1 cellular context compared by ENCODE assay signal in the genomic region with DNA sequence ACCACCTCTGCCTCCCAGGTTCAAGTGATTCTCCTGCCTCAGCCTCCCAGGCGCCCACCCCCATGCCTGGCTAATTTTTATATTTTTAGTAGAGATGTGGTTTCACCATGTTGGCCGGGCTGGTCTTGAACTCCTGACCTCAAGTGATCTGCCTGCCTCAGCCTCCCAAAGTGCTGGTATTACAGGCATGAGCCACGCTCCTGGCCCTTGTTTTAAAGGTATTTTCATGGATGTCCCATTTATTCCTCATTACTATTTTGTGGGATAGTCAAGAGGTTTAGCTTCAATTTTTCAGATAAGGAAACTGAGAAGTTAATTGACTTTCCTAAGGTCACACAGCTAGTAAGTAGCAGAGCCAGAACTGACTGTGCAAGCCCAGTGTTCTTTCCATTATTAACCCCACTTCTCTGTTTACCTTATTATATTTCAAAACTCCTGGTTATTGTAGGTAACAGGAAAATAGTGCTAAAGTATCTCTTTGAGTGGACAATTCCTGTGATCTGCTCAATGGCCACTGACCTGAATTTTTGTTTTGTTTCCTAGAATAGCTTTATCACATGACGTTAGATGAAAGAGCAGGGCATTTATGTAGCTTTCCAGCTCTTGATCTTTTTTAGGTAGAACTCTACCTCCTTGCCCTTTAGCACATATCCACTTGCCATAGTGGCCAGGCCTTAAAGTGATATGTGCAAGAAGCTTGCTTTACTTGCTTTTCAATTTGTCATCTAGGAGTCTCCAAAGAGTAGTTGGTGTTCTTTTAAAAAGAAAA.
TF ChIP-seq lines count a peak whose summit lies in the region.

No MANE protein-coding gene starts in this region.

TF ChIP-seq in K562, 482 proteins besides CTCF, POLR2A, EP300 and RAD21:
- TF ChIP-seq PHF20 (IDR thresholded peaks at IDR 0.05; ENCODE audit: partially characterized antibody) (peak; percentile 26), MED1 (CRISPR knock-in tag; IDR thresholded peaks at IDR 0.05; ENCODE audit: borderline replicate concordance) (no peak), ELF4 (CRISPR knock-in tag; IDR thresholded peaks at IDR 0.05) (no peak), KDM1A (IDR thresholded peaks at IDR 0.05) (peak; percentile 19 to 62; a peak in 2 of 4 replicates), CSDE1 (IDR thresholded peaks at IDR 0.05) (no peak), BCOR (IDR thresholded peaks at IDR 0.05) (peak; percentile 72), SMARCA5 (IDR thresholded peaks at IDR 0.05) (0 out of 2 replicates have a peak, but pooled peaks have one; percentile 12), CBX1 (IDR thresholded peaks at IDR 0.05; ENCODE audit: low read depth) (0 out of 2 replicates have a peak, but pooled peaks have one; percentile 27), ZFP36 (IDR thresholded peaks at IDR 0.05; ENCODE audit: low read depth, low read length, partially characterized antibody) (peak; percentile 37), RBM25 (IDR thresholded peaks at IDR 0.05; ENCODE audit: low read depth, low read length, severe bottlenecking) (peak; percentile 85), ADNP (tag; IDR thresholded peaks at IDR 0.05) (peak; percentile 57), ILK (tag; IDR thresholded peaks at IDR 0.05; ENCODE audit: borderline replicate concordance, low read depth) (no peak), POLR3G (IDR thresholded peaks at IDR 0.05; ENCODE audit: extremely low read depth, insufficient read length, insufficient replicate concordance) (no peak), BACH1 (tag; IDR thresholded peaks at IDR 0.05) (no peak)
- TF ChIP-seq, protein P1, sequence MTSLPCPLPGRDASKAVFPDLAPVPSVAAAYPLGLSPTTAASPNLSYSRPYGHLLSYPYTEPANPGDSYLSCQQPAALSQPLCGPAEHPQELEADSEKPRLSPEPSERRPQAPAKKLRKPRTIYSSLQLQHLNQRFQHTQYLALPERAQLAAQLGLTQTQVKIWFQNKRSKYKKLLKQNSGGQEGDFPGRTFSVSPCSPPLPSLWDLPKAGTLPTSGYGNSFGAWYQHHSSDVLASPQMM (CRISPR knock-in tag; IDR thresholded peaks at IDR 0.05), result no peak
- TF ChIP-seq, protein P2, sequence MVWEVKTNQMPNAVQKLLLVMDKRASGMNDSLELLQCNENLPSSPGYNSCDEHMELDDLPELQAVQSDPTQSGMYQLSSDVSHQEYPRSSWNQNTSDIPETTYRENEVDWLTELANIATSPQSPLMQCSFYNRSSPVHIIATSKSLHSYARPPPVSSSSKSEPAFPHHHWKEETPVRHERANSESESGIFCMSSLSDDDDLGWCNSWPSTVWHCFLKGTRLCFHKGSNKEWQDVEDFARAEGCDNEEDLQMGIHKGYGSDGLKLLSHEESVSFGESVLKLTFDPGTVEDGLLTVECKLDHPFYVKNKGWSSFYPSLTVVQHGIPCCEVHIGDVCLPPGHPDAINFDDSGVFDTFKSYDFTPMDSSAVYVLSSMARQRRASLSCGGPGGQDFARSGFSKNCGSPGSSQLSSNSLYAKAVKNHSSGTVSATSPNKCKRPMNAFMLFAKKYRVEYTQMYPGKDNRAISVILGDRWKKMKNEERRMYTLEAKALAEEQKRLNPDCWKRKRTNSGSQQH (CRISPR knock-in tag; IDR thresholded peaks at IDR 0.05), result no peak
